In genomic region chr12:80590085-80590484, GRCh38 we compare ENCODE assay signal across 17 cellular contexts.
"Had no signal": no experiment of that assay in that cellular context is flagged by ENCODE, and none has a peak within 500 bp of the region (broad histone marks: within the 10 kb centered on the region; RNA-seq: fewer than 3 reads in every experiment).

No MANE protein-coding gene starts in this region.

- H3K36me3 ChIP-seq: ascending aorta, colonic mucosa, neutrophil, thyroid gland had no signal

- H3K4me3 ChIP-seq: ascending aorta, colonic mucosa, lung, mucosa of descending colon, thyroid gland had no signal

- H3K27me3 Mint-ChIP-seq: activated CD4-positive, alpha-beta memory T cell treated with anti-CD3 and anti-CD28 coated beads for 36 hours; activated naive CD8-positive, alpha-beta T cell treated with anti-CD3 and anti-CD28 coated beads, Interleukin-2, amount 10 ng/mL, durations not matched to agents 7 days and 5 days had no signal

- H3K4me1 ChIP-seq: ascending aorta, colonic mucosa, thyroid gland had no signal

- ATAC-seq: left colon; mucosa of descending colon; naive thymus-derived CD8-positive, alpha-beta T cell had no signal

- H3K27ac Mint-ChIP-seq: activated CD4-positive, alpha-beta memory T cell treated with anti-CD3 and anti-CD28 coated beads for 36 hours; activated naive CD8-positive, alpha-beta T cell treated with anti-CD3 and anti-CD28 coated beads, Interleukin-2, amount 10 ng/mL, durations not matched to agents 7 days and 5 days; naive thymus-derived CD8-positive, alpha-beta T cell had no signal

- H3K36me3 Mint-ChIP-seq: activated CD4-positive, alpha-beta memory T cell treated with anti-CD3 and anti-CD28 coated beads for 36 hours; activated naive CD8-positive, alpha-beta T cell treated with anti-CD3 and anti-CD28 coated beads, Interleukin-2, amount 10 ng/mL, durations not matched to agents 7 days and 5 days; naive thymus-derived CD8-positive, alpha-beta T cell had no signal

- DNase-seq: activated CD4-positive, alpha-beta memory T cell treated with anti-CD3 and anti-CD28 coated beads for 36 hours; activated gamma-delta T cell; activated naive CD8-positive, alpha-beta T cell treated with anti-CD3 and anti-CD28 coated beads, Interleukin-2, amount 10 ng/mL, durations not matched to agents 7 days and 5 days; activated T-cell treated with anti-CD3 and anti-CD28 coated beads, Interleukin-2, amount 50 U/mL, for 48 hours; caudate nucleus; colonic mucosa; effector CD4-positive, alpha-beta T cell; left colon; mucosa of descending colon; naive thymus-derived CD8-positive, alpha-beta T cell; posterior cingulate gyrus; small intestine; T-helper 9 cell; thyroid gland had no signal

- H3K27me3 ChIP-seq: ascending aorta, colonic mucosa, neutrophil, thyroid gland had no signal

- H3K4me1 Mint-ChIP-seq: activated naive CD8-positive, alpha-beta T cell treated with anti-CD3 and anti-CD28 coated beads, Interleukin-2, amount 10 ng/mL, durations not matched to agents 7 days and 5 days; naive thymus-derived CD8-positive, alpha-beta T cell had no signal

- H3K9me3 ChIP-seq: ascending aorta, colonic mucosa, mucosa of descending colon, neutrophil, thyroid gland had no signal

- H3K27ac ChIP-seq: ascending aorta, colonic mucosa, neutrophil, thyroid gland had no signal

- H3K4me3 Mint-ChIP-seq: activated CD4-positive, alpha-beta memory T cell treated with anti-CD3 and anti-CD28 coated beads for 36 hours; activated naive CD8-positive, alpha-beta T cell treated with anti-CD3 and anti-CD28 coated beads, Interleukin-2, amount 10 ng/mL, durations not matched to agents 7 days and 5 days; naive thymus-derived CD8-positive, alpha-beta T cell had no signal
